ENCODE assay signal across 8 cellular contexts in genomic region chr15:80779658-80780415, GRCh38.
DNase-seq lines count a peak whose midpoint lies in the region; ATAC-seq lines count a peak whose summit lies in the region.

No MANE protein-coding gene starts in this region.

- H3K9ac ChIP-seq in endocrine pancreas (ENCODE audit: control insufficient read depth, insufficient read depth, low read length) (peak overlapping the region; percentile 38), mucosa of rectum (ENCODE audit: low read depth in 1 of 2, low read length in 2 of 2) (no peak overlapping the region)

- H3K4me1 ChIP-seq in endocrine pancreas (ENCODE audit: control insufficient read depth, insufficient read depth, low read length) (no peaks in the 10 kb centered on the region), mucosa of rectum (ENCODE audit: control insufficient read depth in 2 of 2, insufficient read depth in 2 of 2, low read length in 2 of 2) (peaks cover 32 to 40% of the 10 kb centered on the region in 2 donors)

- H3K9me3 ChIP-seq in endocrine pancreas (ENCODE audit: control insufficient read depth, low read length) (no peaks in the 10 kb centered on the region), mucosa of rectum (ENCODE audit: control insufficient read depth in 2 of 2, low read length in 2 of 2) (no peaks in the 10 kb centered on the region)

- DNase-seq in NCI-H1694 treated with DMSO at 0.1 percent for 48 hours (lab: John Stamatoyannopoulos, UW) = peak; percentile 23
- DNase-seq in NCI-H1694 (lab: John Stamatoyannopoulos, UW) = no peak
- DNase-seq in NCI-H748 (lab: John Stamatoyannopoulos, UW; ENCODE audit: unreplicated experiment) = peak; percentile 69
- no peak for DNase-seq in stimulated activated CD4-positive, alpha-beta T cell treated with anti-CD3 and anti-CD28 coated beads, Interleukin-4, amount 100 ng/mL, for 4 hours
- no peak for DNase-seq in NOMO-1 treated with dmso at 0.1 percent for 144 hours (lab: John Stamatoyannopoulos, UW; ENCODE audit: unreplicated experiment)

- no peaks in the 10 kb centered on the region for H3K36me3 ChIP-seq in endocrine pancreas (ENCODE audit: control insufficient read depth, insufficient read depth, low read length)
- H3K36me3 ChIP-seq in mucosa of rectum (ENCODE audit: control insufficient read depth in 2 of 2, insufficient read depth in 2 of 2, low read length in 2 of 2) = no peaks in the 10 kb centered on the region

- no peak for ATAC-seq in HG02623 (IDR thresholded peaks at IDR 0.05; ENCODE audit: unreplicated experiment)

- peak overlapping the region; percentile 40 for H3K4me3 ChIP-seq in endocrine pancreas (ENCODE audit: control insufficient read depth, insufficient read depth, low read length)
- H3K4me3 ChIP-seq in mucosa of rectum (ENCODE audit: low read length in 2 of 2) = peak overlapping the region; percentile 36 to 63

- H3K27ac ChIP-seq in mucosa of rectum (ENCODE audit: low read depth in 2 of 2, low read length in 2 of 2) = no peak overlapping the region

- H3K27me3 ChIP-seq in endocrine pancreas (ENCODE audit: control insufficient read depth, insufficient read depth, low read length) (no peaks in the 10 kb centered on the region), mucosa of rectum (ENCODE audit: control insufficient read depth in 2 of 2, insufficient read depth in 2 of 2, low read length in 2 of 2) (peaks cover 10 to 23% of the 10 kb centered on the region in 2 donors)

Comparison
In these comparisons a context has a peak if more than half of its experiments do, and no peak if none do; other contexts are left out.
1. DNase-seq: peak in NCI-H1694 treated with DMSO at 0.1 percent for 48 hours (single experiment) and NCI-H748 (single experiment); none in NCI-H1694 (single experiment), stimulated activated CD4-positive, alpha-beta T cell treated with anti-CD3 and anti-CD28 coated beads, Interleukin-4, amount 100 ng/mL, for 4 hours (0 of 2) and NOMO-1 treated with dmso at 0.1 percent for 144 hours (single experiment).